ENCODE assay signal across 23 cellular contexts in the genomic region with DNA sequence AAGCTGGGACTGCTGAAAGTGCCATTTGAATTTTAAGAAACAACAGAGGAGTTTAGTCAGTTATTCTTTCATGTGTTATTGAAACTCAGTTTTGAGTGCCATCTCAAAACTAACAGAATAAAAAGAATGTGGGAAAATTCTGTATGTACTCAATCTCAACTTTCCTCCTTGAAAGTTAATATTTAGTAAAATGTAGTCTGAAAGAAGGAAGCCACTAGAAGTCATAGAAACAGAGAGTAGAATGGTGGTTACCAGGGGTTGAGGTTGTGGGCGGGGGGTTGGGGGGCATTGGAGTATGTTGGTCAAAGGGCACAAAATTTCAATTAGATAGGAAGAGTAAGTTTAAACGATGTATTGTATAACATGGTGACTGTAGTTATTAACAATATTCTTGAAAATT.
DNase-seq lines count a peak whose midpoint lies in the region; ATAC-seq lines count a peak whose summit lies in the region.
"Had no signal": no experiment of that assay in that cellular context is flagged by ENCODE, and none has a peak within 500 bp of the region (broad histone marks: within the 10 kb centered on the region; RNA-seq: fewer than 3 reads in every experiment).

No MANE protein-coding gene starts in this region.

- intact Hi-C loops in left ventricle myocardium superior (cut with micrococcal nuclease): no loop called here

- no peak for DNase-seq in medulla oblongata (ENCODE audit: extremely low spot score)
- DNase-seq in left ventricle myocardium superior: no peak
- DNase-seq: activated CD4-positive, alpha-beta T cell treated with anti-CD3 and anti-CD28 coated beads for 4 hours; activated naive CD4-positive, alpha-beta T cell; activated T-cell treated with anti-CD3 and anti-CD28 coated beads, Interleukin-2, amount 50 U/mL, for 48 hours; brain microvascular endothelial cell; DND-41; H7; head of caudate nucleus; IMR-90; naive B cell; NCI-H1105; NCI-H2081; NCI-H345; NCI-H748 treated with DMSO at 0.1 percent for 48 hours; nucleus accumbens; SK-N-SH; stimulated activated CD8-positive, alpha-beta memory T cell treated with anti-CD3 and anti-CD28 coated beads, Interleukin-4, amount 100 ng/mL, for 48 hours had no signal

- ATAC-seq in GM18909 (IDR thresholded peaks at IDR 0.05; ENCODE audit: poor library complexity, unreplicated experiment) (peak; percentile 86), GM21786 (IDR thresholded peaks at IDR 0.05; ENCODE audit: unreplicated experiment) (peak; percentile 65), HG03108 (IDR thresholded peaks at IDR 0.05; ENCODE audit: unreplicated experiment) (peak; percentile 58), HG02759 (IDR thresholded peaks at IDR 0.05; ENCODE audit: unreplicated experiment) (no peak), HG03095 (IDR thresholded peaks at IDR 0.05; ENCODE audit: unreplicated experiment) (no peak), left ventricle myocardium superior (no peak)

Comparison
In these comparisons a context has a peak if more than half of its experiments do, and no peak if none do; other contexts are left out.
1. ATAC-seq: peak in GM18909 (single experiment), GM21786 (single experiment) and HG03108 (single experiment); none in HG02759 (single experiment), HG03095 (single experiment) and left ventricle myocardium superior (single experiment).